In genomic region chrX:30504309-30504708, GRCh38 we compare ENCODE assay signal across 8 cellular contexts.
DNase-seq lines count a peak whose midpoint lies in the region; ATAC-seq, FAIRE-seq and TF ChIP-seq lines count a peak whose summit lies in the region.

No MANE protein-coding gene starts in this region.

- no peaks in the 10 kb centered on the region for H3K4me1 Mint-ChIP-seq in activated naive CD4-positive, alpha-beta T cell treated with anti-CD3 and anti-CD28 coated beads, Interleukin-2, amount 10 ng/mL, durations not matched to agents 7 days and 5 days

- WGBS in pancreas, 2 donors = 0 to 2% methylated on average over 2 of the region's 2 CpGs

- no peak overlapping the region for H3K4me3 Mint-ChIP-seq in activated naive CD4-positive, alpha-beta T cell treated with anti-CD3 and anti-CD28 coated beads, Interleukin-2, amount 10 ng/mL, durations not matched to agents 7 days and 5 days

- TF ChIP-seq CTCF in choroid plexus epithelial cell (conservative IDR thresholded peaks at IDR 0.05; ENCODE audit: low read depth, low read length) = peak; percentile 44
- TF ChIP-seq CTCF in pancreas (IDR thresholded peaks at IDR 0.05) = peak in 2 of 4 donors; percentile 41 to 45

- H3K4me3 ChIP-seq in choroid plexus epithelial cell (ENCODE audit: low read depth, low read length) = no peak overlapping the region
- no peak overlapping the region for H3K4me3 ChIP-seq in pancreas

- peak; percentile 99 for FAIRE-seq in pancreas (lab: Jason Lieb, UNC)

- H3K27ac ChIP-seq in pancreas = no peak overlapping the region

- intact Hi-C loops in pancreas (cut with DNase I) = loop anchor here in 1 of 3 donors (10.0 kb wide), 1 partner anchor 230 kb away; no protein-coding TSS in a partner anchor

- peaks cover 0 to 17% (median 3%) of the 10 kb centered on the region in 4 donors for H3K27me3 ChIP-seq in pancreas

- no peaks in the 10 kb centered on the region for H3K9me3 Mint-ChIP-seq in activated naive CD4-positive, alpha-beta T cell treated with anti-CD3 and anti-CD28 coated beads, Interleukin-2, amount 10 ng/mL, durations not matched to agents 7 days and 5 days

- H3K36me3 Mint-ChIP-seq in activated naive CD4-positive, alpha-beta T cell treated with anti-CD3 and anti-CD28 coated beads, Interleukin-2, amount 10 ng/mL, durations not matched to agents 7 days and 5 days = no peaks in the 10 kb centered on the region

- no peaks in the 10 kb centered on the region for H3K4me1 ChIP-seq in pancreas

- H3K36me3 ChIP-seq in pancreas = no peaks in the 10 kb centered on the region

- H3K27ac Mint-ChIP-seq in activated naive CD4-positive, alpha-beta T cell treated with anti-CD3 and anti-CD28 coated beads, Interleukin-2, amount 10 ng/mL, durations not matched to agents 7 days and 5 days = no peak overlapping the region

- CTCF ChIA-PET in activated naive CD4-positive, alpha-beta T cell treated with anti-CD3 and anti-CD28 coated beads, Interleukin-2, amount 10 ng/mL, durations not matched to agents 7 days and 5 days (lab: Charles Lee) = no interaction called here

- peak; percentile 8 for DNase-seq in DMS153 treated with DMSO at 0.1 percent for 48 hours (lab: John Stamatoyannopoulos, UW; ENCODE audit: unreplicated experiment)
- no peak for DNase-seq in DMS153 (lab: John Stamatoyannopoulos, UW)
- DNase-seq in NCI-H187 (lab: John Stamatoyannopoulos, UW) = peak; percentile 2 to 45
- peak; percentile 57 for DNase-seq in choroid plexus epithelial cell (ENCODE audit: low read depth)
- DNase-seq in pancreas = no peak
- DNase-seq in activated naive CD4-positive, alpha-beta T cell treated with anti-CD3 and anti-CD28 coated beads, Interleukin-2, amount 10 ng/mL, durations not matched to agents 7 days and 5 days = no peak
- DNase-seq in activated CD4-positive, CD25-positive, alpha-beta regulatory T cell (lab: John Stamatoyannopoulos, UW) = no peak

- H3K9me3 ChIP-seq in pancreas = no peaks in the 10 kb centered on the region

- no peaks in the 10 kb centered on the region for H3K27me3 Mint-ChIP-seq in activated naive CD4-positive, alpha-beta T cell treated with anti-CD3 and anti-CD28 coated beads, Interleukin-2, amount 10 ng/mL, durations not matched to agents 7 days and 5 days

- ATAC-seq in pancreas (peak in 1 of 4 donors; percentile 50), HG03039 (IDR thresholded peaks at IDR 0.05; ENCODE audit: unreplicated experiment) (no peak)

Comparison
In these comparisons a context has a peak if more than half of its experiments do, and no peak if none do; other contexts are left out.
1. DNase-seq: peak in DMS153 treated with DMSO at 0.1 percent for 48 hours (single experiment), NCI-H187 (2 of 2) and choroid plexus epithelial cell (single experiment); none in DMS153 (single experiment), pancreas (0 of 6), activated naive CD4-positive, alpha-beta T cell treated with anti-CD3 and anti-CD28 coated beads, Interleukin-2, amount 10 ng/mL, durations not matched to agents 7 days and 5 days (single experiment) and activated CD4-positive, CD25-positive, alpha-beta regulatory T cell (0 of 4).